In genomic region chr13:102422690-102423089, GRCh38 we compare ENCODE assay signal across 33 cellular contexts. TPM values are rescaled to one million over a fixed set of nuclear protein-coding genes. Genes with fewer than 3 reads are reported as not detected.
"Had no signal": no experiment of that assay in that cellular context is flagged by ENCODE, and none has a peak within 500 bp of the region (broad histone marks: within the 10 kb centered on the region; RNA-seq: fewer than 3 reads in every experiment).

No MANE protein-coding gene starts in this region.

- H3K27me3 ChIP-seq: adrenal gland, ascending aorta, body of pancreas, brain microvascular endothelial cell, breast epithelium, cardiac muscle cell had no signal

- H3K27ac ChIP-seq: adrenal gland, ascending aorta, body of pancreas, brain microvascular endothelial cell, breast epithelium, cardiac muscle cell had no signal

- H3K4me3 ChIP-seq: adrenal gland, ascending aorta, body of pancreas, breast epithelium, cardiac muscle cell had no signal

- DNase-seq: activated effector memory CD4-positive, alpha-beta T cell treated with Interleukin-2 at 50 U/mL for 16 hours; activated gamma-delta T cell; activated gamma-delta T cell treated with Interleukin-2 at 50 U/mL for 16 hours; activated naive CD4-positive, alpha-beta T cell; activated naive CD4-positive, alpha-beta T cell treated with anti-CD3 and anti-CD28 coated beads for 36 hours; activated naive CD4-positive, alpha-beta T cell treated with anti-CD3 and anti-CD28 coated beads, Interleukin-2, amount 10 ng/mL, durations not matched to agents 7 days and 5 days; activated naive CD4-positive, alpha-beta T cell treated with anti-CD3 and anti-CD28 coated beads, Interleukin-2, amount 50 U/mL, for 16 hours; activated naive CD4-positive, alpha-beta T cell treated with Interleukin-2 at 50 U/mL for 16 hours; activated naive CD8-positive, alpha-beta T cell treated with anti-CD3 and anti-CD28 coated beads for 36 hours; activated naive CD8-positive, alpha-beta T cell treated with anti-CD3 and anti-CD28 coated beads, Interleukin-2, amount 10 ng/mL, durations not matched to agents 7 days and 5 days; activated naive CD8-positive, alpha-beta T cell treated with anti-CD3 and anti-CD28 coated beads, Interleukin-2, amount 50 U/mL, for 24 hours; activated T-cell treated with anti-CD3 and anti-CD28 coated beads, Interleukin-2, amount 50 U/mL, for 24 hours; activated T-cell treated with anti-CD3 and anti-CD28 coated beads, Interleukin-2, amount 50 U/mL, for 4 hours; activated T-cell treated with anti-CD3 and anti-CD28 coated beads, Interleukin-2, amount 50 U/mL, for 48 hours; activated T-cell treated with anti-CD3 and anti-CD28 coated beads, Interleukin-2, amount 50 U/mL, for 72 hours; adrenal gland; amniotic stem cell; amygdala; anterior cingulate cortex; aorta; body of pancreas; brain microvascular endothelial cell; caudate nucleus; central memory CD4-positive, alpha-beta T cell; cerebellar nuclear complex had no signal

- FAIRE-seq: astrocyte, bronchial epithelial cell, colon had no signal

- ATAC-seq: activated naive CD4-positive, alpha-beta T cell treated with anti-CD3 and anti-CD28 coated beads, Interleukin-2, amount 50 U/mL, for 72 hours; activated naive CD8-positive, alpha-beta T cell treated with anti-CD3 and anti-CD28 coated beads, Interleukin-2, amount 50 U/mL, for 24 hours; activated T-cell treated with anti-CD3 and anti-CD28 coated beads, Interleukin-2, amount 50 U/mL, for 4 hours; activated T-cell treated with anti-CD3 and anti-CD28 coated beads, Interleukin-2, amount 50 U/mL, for 72 hours; activated T-helper 17 cell treated with anti-CD3 and anti-CD28 coated beads, Interleukin-2, amount 50 U/mL, for 72 hours; body of pancreas had no signal

- H3K36me3 ChIP-seq: adrenal gland, ascending aorta, brain microvascular endothelial cell, breast epithelium, cardiac muscle cell had no signal

- H3K4me1 ChIP-seq: adrenal gland, ascending aorta, body of pancreas, breast epithelium had no signal

- H3K9me3 ChIP-seq: adrenal gland had no signal

RNA-seq across cellular contexts. Expression of gene FGF14, which starts 20.8 kb away (rescaled TPM):
- polyA plus RNA-seq: cardiac muscle cell had no signal
